In the genomic region with DNA sequence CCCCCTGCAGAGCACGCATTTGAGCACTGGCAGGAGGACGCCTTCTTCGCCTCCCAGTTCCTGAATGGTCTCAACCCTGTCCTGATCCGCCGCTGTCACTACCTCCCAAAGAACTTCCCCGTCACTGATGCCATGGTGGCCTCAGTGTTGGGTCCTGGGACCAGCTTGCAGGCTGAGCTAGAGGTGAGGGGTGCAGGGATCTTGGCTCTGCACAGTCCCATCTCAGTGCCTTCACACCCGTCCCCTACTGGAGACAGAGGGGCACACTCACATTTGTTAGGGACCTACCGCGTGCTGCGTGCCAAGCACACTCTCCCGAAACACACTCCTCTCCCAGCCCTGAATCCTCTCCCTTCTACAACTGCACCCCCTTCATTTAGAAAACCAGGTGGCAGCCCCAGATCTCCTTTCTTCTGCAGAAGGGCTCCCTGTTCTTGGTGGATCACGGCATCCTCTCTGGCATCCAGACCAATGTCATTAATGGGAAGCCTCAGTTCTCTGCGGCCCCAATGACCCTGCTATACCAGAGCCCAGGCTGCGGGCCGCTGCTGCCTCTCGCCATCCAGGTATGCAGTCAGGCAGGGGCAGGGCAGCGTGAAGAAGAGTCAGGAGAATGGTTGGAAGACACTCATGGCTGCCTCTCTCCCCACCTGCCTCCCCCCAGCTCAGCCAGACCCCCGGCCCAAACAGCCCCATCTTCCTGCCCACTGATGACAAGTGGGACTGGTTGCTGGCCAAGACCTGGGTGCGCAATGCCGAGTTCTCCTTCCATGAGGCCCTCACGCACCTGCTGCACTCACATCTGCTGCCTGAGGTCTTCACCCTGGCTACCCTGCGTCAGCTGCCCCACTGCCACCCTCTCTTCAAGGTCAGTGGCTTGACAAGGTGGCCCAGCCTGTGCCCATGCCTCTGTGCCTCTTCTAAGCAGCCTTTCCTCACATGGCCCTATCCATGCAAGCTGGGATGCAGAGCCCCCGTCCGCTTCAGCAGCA, we compare ENCODE assay signal across 1 cellular context.
TF ChIP-seq lines count a peak whose summit lies in the region.

No MANE protein-coding gene starts in this region.

TF ChIP-seq in IMR-90, 13 proteins besides CTCF, POLR2A, EP300 and RAD21:
- TF ChIP-seq MAFK (IDR thresholded peaks at IDR 0.05; ENCODE audit: low read depth, low read length): no peak
- no peak for TF ChIP-seq BHLHE40 (IDR thresholded peaks at IDR 0.05; ENCODE audit: low read depth, low read length)
- TF ChIP-seq, protein P1, sequence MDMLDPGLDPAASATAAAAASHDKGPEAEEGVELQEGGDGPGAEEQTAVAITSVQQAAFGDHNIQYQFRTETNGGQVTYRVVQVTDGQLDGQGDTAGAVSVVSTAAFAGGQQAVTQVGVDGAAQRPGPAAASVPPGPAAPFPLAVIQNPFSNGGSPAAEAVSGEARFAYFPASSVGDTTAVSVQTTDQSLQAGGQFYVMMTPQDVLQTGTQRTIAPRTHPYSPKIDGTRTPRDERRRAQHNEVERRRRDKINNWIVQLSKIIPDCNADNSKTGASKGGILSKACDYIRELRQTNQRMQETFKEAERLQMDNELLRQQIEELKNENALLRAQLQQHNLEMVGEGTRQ (IDR thresholded peaks at IDR 0.05; ENCODE audit: low read depth, low read length): no peak
- TF ChIP-seq SMC3 (IDR thresholded peaks at IDR 0.05; ENCODE audit: low read depth, low read length): no peak
- no peak for TF ChIP-seq FOS (IDR thresholded peaks at IDR 0.05; ENCODE audit: low read depth, low read length)
- no peak for TF ChIP-seq CHD1 (IDR thresholded peaks at IDR 0.05; ENCODE audit: low read depth, low read length)
- no peak for TF ChIP-seq MAZ (IDR thresholded peaks at IDR 0.05; ENCODE audit: borderline replicate concordance, low read depth, low read length)
- TF ChIP-seq, protein P2, sequence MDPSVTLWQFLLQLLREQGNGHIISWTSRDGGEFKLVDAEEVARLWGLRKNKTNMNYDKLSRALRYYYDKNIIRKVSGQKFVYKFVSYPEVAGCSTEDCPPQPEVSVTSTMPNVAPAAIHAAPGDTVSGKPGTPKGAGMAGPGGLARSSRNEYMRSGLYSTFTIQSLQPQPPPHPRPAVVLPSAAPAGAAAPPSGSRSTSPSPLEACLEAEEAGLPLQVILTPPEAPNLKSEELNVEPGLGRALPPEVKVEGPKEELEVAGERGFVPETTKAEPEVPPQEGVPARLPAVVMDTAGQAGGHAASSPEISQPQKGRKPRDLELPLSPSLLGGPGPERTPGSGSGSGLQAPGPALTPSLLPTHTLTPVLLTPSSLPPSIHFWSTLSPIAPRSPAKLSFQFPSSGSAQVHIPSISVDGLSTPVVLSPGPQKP (IDR thresholded peaks at IDR 0.05; ENCODE audit: borderline replicate concordance, low read depth, low read length): no peak
- no peak for TF ChIP-seq MXI1 (IDR thresholded peaks at IDR 0.05; ENCODE audit: borderline replicate concordance, low read depth, low read length)
- no peak for TF ChIP-seq CEBPB (IDR thresholded peaks at IDR 0.05; ENCODE audit: low read depth, low read length)
- no peak for TF ChIP-seq NFE2L2 (IDR thresholded peaks at IDR 0.05; ENCODE audit: low read depth, low read length)
- TF ChIP-seq RFX5 (IDR thresholded peaks at IDR 0.05; ENCODE audit: low read depth, low read length): no peak
- no peak for TF ChIP-seq RCOR1 (IDR thresholded peaks at IDR 0.05; ENCODE audit: insufficient replicate concordance, low read length)
TF ChIP-seq in IMR-90: peak in this region for 0.
